8 cellular contexts compared by ENCODE assay signal in the genomic region with DNA sequence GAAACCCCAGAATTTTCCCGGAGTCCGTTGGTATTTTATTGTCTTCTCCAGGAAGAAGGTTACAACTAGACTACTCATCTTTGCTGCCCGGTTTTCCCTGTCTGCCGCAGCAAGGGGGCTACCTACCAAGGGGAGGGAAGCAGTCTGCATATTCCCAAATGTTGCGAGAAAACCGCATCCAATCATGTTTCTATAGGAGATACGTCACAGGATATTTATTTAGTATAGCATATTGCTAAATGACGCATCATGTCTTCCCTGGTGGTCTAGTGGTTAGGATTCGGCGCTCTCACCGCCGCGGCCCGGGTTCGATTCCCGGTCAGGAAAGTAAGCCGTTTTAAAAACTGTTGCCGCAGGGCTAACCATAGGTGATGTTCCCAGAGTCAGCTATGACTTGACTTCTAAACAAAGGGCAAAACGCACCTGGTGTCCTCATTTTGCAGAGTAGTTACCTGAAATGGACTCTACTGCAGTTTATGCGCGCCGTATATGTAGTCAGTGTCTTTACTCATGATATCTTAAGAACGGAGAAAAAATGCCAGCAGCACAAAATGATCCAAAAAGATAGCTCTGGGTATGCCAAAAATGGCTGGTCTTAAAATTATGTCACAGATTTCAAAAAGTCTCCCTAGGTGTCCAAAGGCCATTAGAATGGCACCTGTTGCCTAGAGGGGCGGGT. TPM values are rescaled to one million over a fixed set of nuclear protein-coding genes. Genes with fewer than 3 reads are reported as not detected.
DNase-seq lines count a peak whose midpoint lies in the region; ATAC-seq and TF ChIP-seq lines count a peak whose summit lies in the region.

No MANE protein-coding gene starts in this region.

- H3K9me3 ChIP-seq in hepatocyte (ENCODE audit: low read depth) (no peaks in the 10 kb centered on the region), uterus (no peaks in the 10 kb centered on the region)

- H3K27me3 ChIP-seq in GM06990 (replicated peaks; ENCODE audit: control insufficient read depth, insufficient read depth, low read length) (no peaks in the 10 kb centered on the region), hepatocyte (no peaks in the 10 kb centered on the region), uterus (no peaks in the 10 kb centered on the region)

- DNase-seq in GM06990 (ENCODE audit: extremely low read depth, insufficient read length) = peak; percentile 87
- DNase-seq in NCI-H1417 treated with DMSO at 0.1 percent for 48 hours (lab: John Stamatoyannopoulos, UW) = peak; percentile 97
- DNase-seq in T-helper 1 cell = peak; percentile 52 to 84 (median 70)
- DNase-seq in amygdala (lab: John Stamatoyannopoulos, UW) = peak in 44 of 56 donors; percentile 30 to 95 (median 74)
- peak; percentile 88 for DNase-seq in hepatocyte (ENCODE audit: low spot score)
- peak; percentile 85 for DNase-seq in renal cortical epithelial cell (ENCODE audit: low read depth)
- peak; percentile 80 to 88 for DNase-seq in uterus

- no peaks in the 10 kb centered on the region for H3K79me2 ChIP-seq in hepatocyte

- intact Hi-C loops in uterus (cut with DNase I; ENCODE audit: low total_unique reads) = no loop called here

- H4K20me1 ChIP-seq in hepatocyte (ENCODE audit: insufficient read depth, poor library complexity, severe bottlenecking) = no peaks in the 10 kb centered on the region

- WGBS in hepatocyte (ENCODE audit: low lambda C conversion rate, missing lambda C conversion rate) = 7% methylated on average over 24 of the region's 24 CpGs

- H3K27ac ChIP-seq in hepatocyte (peak overlapping the region; percentile 89), uterus (peak overlapping the region; percentile 97)

- H3K36me3 ChIP-seq in GM06990 (ENCODE audit: control insufficient read depth, insufficient read depth, low read length) (no peaks in the 10 kb centered on the region), hepatocyte (replicated peaks; ENCODE audit: insufficient read depth, low read depth) (no peaks in the 10 kb centered on the region), uterus (no peaks in the 10 kb centered on the region)

- peak; percentile 68 for ATAC-seq in HG02798 (IDR thresholded peaks at IDR 0.05; ENCODE audit: poor library complexity, unreplicated experiment)

- H3K4me1 ChIP-seq in hepatocyte (ENCODE audit: insufficient read depth) (peaks cover 5% of the 10 kb centered on the region), uterus (no peaks in the 10 kb centered on the region)

- H3K4me3 ChIP-seq in GM06990 (replicated peaks; ENCODE audit: low read depth, low read length) = peak overlapping the region; percentile 49
- peak overlapping the region; percentile 21 for H3K4me3 ChIP-seq in hepatocyte
- peak overlapping the region; percentile 71 to 81 for H3K4me3 ChIP-seq in uterus

- peak overlapping the region; percentile 82 for H3K4me2 ChIP-seq in hepatocyte

- H2AFZ ChIP-seq in hepatocyte = no peak overlapping the region

- H3K9me2 ChIP-seq in hepatocyte (replicated peaks; ENCODE audit: insufficient read depth) = no peaks in the 10 kb centered on the region

- TF ChIP-seq CTCF in GM06990 (IDR thresholded peaks at IDR 0.05; ENCODE audit: insufficient read depth, low read length, poor library complexity, severe bottlenecking) (no peak), hepatocyte (IDR thresholded peaks at IDR 0.05; ENCODE audit: poor library complexity) (no peak), uterus (IDR thresholded peaks at IDR 0.05) (no peak)

- no peak for TF ChIP-seq POLR2A in uterus (IDR thresholded peaks at IDR 0.05)

RNA-seq across cellular contexts. Expression of a gene that starts 15.2 kb away (rescaled TPM):
- total RNA-seq in hepatocyte (24.2 and 42.1 TPM in 2 replicates), renal cortical epithelial cell (9.4 and 19.6 TPM in 2 replicates), uterus (10 to 100 TPM; 21.2 to 43.5 (median 29.2) TPM)
- polyA plus RNA-seq in hepatocyte = 60.8 and 79.9 TPM in 2 replicates

RNA-seq across cellular contexts. Expression of a gene that starts 31.9 kb away (rescaled TPM):
- total RNA-seq in hepatocyte (5.6 and 8.0 TPM in 2 replicates), renal cortical epithelial cell (7.5 and 12.6 TPM in 2 replicates), uterus (10 to 100 TPM in 3 of 4 donors, 1 to 10 TPM in 1; 7.9 to 16.5 (median 13.0) TPM)
- 5.6 and 6.6 TPM in 2 replicates for polyA plus RNA-seq in hepatocyte

RNA-seq across cellular contexts. Expression of a gene that starts 36.1 kb away (rescaled TPM):
- total RNA-seq in hepatocyte (19.0 and 23.6 TPM in 2 replicates), renal cortical epithelial cell (18.9 and 34.6 TPM in 2 replicates), uterus (10 to 100 TPM; 15.0 to 34.3 (median 24.0) TPM)
- polyA plus RNA-seq in hepatocyte = 30.7 and 34.7 TPM in 2 replicates

RNA-seq across cellular contexts. Expression of a gene that starts 48.4 kb away (rescaled TPM):
- 13.2 and 17.2 TPM in 2 replicates for total RNA-seq in hepatocyte
- polyA plus RNA-seq in hepatocyte = 5.3 and 6.5 TPM in 2 replicates
- total RNA-seq in renal cortical epithelial cell = 41.7 and 42.8 TPM in 2 replicates
- 10 to 100 TPM in 3 of 4 donors, 1 to 10 TPM in 1; 2.6 to 29.8 (median 16.4) TPM for total RNA-seq in uterus

Comparison
In these comparisons a context has a peak if more than half of its experiments do, and no peak if none do; other contexts are left out.
1. Peak in every context shown above with its lines: DNase-seq, ATAC-seq, H3K4me3 ChIP-seq and H3K27ac ChIP-seq.
2. H3K4me3 ChIP-seq: peak in every context shown above with its lines; median percentile 76 in uterus; 49 in GM06990; 21 in hepatocyte.